In genomic region chr15:29734917-29735572, GRCh38 we compare ENCODE assay signal across 15 cellular contexts.
DNase-seq lines count a peak whose midpoint lies in the region; ATAC-seq and FAIRE-seq lines count a peak whose summit lies in the region.
"Had no signal": no experiment of that assay in that cellular context is flagged by ENCODE, and none has a peak within 500 bp of the region (broad histone marks: within the 10 kb centered on the region; RNA-seq: fewer than 3 reads in every experiment).

No MANE protein-coding gene starts in this region.

- peak; percentile 40 for ATAC-seq in Right ventricle myocardium inferior

- FAIRE-seq in islet of Langerhans (lab: Jason Lieb, UNC) (peak; percentile 91), urothelium cell line (lab: Jason Lieb, UNC) (no peak), GM19239 (lab: Jason Lieb, UNC) (no peak)

- DNase-seq in Right ventricle myocardium inferior (ENCODE audit: missing footprints): no peak
- no peak for DNase-seq in cardiac septum (ENCODE audit: low spot score)
- DNase-seq in SJSA1 (ENCODE audit: low read depth in 1 of 2, low spot score in 2 of 2): peak; percentile 87
- peak; percentile 13 for DNase-seq in urothelium cell line (ENCODE audit: low spot score)
- DNase-seq in activated naive CD4-positive, alpha-beta T cell (lab: John Stamatoyannopoulos, UW): no peak
- no peak for DNase-seq in GF-D8 (lab: John Stamatoyannopoulos, UW)
- DNase-seq in GM19239 (ENCODE audit: insufficient read length, low spot score): no peak
- DNase-seq: activated naive CD4-positive, alpha-beta T cell treated with Interleukin-2 at 50 U/mL for 16 hours; DMS 273 treated with DMSO at 0.1 percent for 48 hours; foreskin melanocyte; left cardiac atrium; NCI-H2107; stimulated activated CD4-positive, alpha-beta T cell treated with anti-CD3 and anti-CD28 coated beads, Interleukin-12 subunit alpha, Interleukin-12 subunit beta, amount 100 ng/mL, for 4 hours had no signal

- H3K27ac ChIP-seq in SJSA1: peak overlapping the region; percentile 73
- H3K27ac ChIP-seq: tibial nerve had no signal

- intact Hi-C loops in Right ventricle myocardium inferior (cut with DNase I) (no loop called here), cardiac septum (cut with DNase I) (no loop called here)

- H3K4me1 ChIP-seq in SJSA1 (replicated peaks): peaks cover 50% of the 10 kb centered on the region

- H3K9me3 ChIP-seq in SJSA1 (replicated peaks): no peaks in the 10 kb centered on the region
- H3K9me3 ChIP-seq: tibial nerve had no signal

- H3K4me3 ChIP-seq in SJSA1: no peak overlapping the region
- H3K4me3 ChIP-seq: tibial nerve had no signal

- peaks cover 75% of the 10 kb centered on the region for H3K36me3 ChIP-seq in SJSA1

- H3K27me3 ChIP-seq in SJSA1 (replicated peaks): no peaks in the 10 kb centered on the region
- H3K27me3 ChIP-seq: tibial nerve had no signal

Comparison
In these comparisons a context has a peak if more than half of its experiments do, and no peak if none do; other contexts are left out.
1. DNase-seq: peak in SJSA1 (2 of 2) and urothelium cell line (single experiment); none in Right ventricle myocardium inferior (single experiment), cardiac septum (single experiment), activated naive CD4-positive, alpha-beta T cell (0 of 4), GF-D8 (single experiment) and GM19239 (single experiment).